In the genomic region with DNA sequence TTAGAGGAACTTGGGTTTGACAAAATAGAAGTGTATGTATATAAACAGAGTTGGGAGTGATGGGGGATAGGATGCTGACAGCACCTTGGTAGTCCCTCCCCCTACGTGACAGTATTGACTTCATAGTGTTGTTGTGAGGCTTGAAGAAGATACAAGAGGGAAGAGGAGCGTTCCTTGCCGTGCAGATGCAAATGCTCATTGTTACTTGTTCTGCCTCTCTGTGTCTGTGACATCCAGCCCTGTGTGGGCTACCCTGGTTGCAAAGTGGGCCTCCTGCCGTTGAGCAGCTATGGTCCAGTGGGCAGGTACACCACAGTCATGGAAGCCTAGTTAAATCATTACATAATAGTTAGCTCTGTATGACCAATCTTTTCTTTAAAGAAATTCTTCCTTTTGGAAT, we compare ENCODE assay signal across 11 cellular contexts. TPM values are rescaled to one million over a fixed set of nuclear protein-coding genes. Genes with fewer than 3 reads are reported as not detected.
A peak's percentile ranks its signal among the peaks of the same experiment; 100 is the strongest.
DNase-seq lines count a peak whose midpoint lies in the region; ATAC-seq and TF ChIP-seq lines count a peak whose summit lies in the region.
"Had no signal": no experiment of that assay in that cellular context is flagged by ENCODE, and none has a peak within 500 bp of the region (broad histone marks: within the 10 kb centered on the region; RNA-seq: fewer than 3 reads in every experiment).

No MANE protein-coding gene starts in this region.

- peaks cover 38 to 75% (median 62%) of the 10 kb centered on the region in 5 donors for H3K4me1 ChIP-seq in subcutaneous abdominal adipose tissue (ENCODE audit: control insufficient read depth in 5 of 5, insufficient read depth in 5 of 5, low read length in 5 of 5)

- H3K27ac ChIP-seq in subcutaneous abdominal adipose tissue (ENCODE audit: low read depth, low read length), result peak overlapping the region; percentile 85

- ATAC-seq in activated T-cell treated with anti-CD3 and anti-CD28 coated beads, Interleukin-2, amount 50 U/mL, for 4 hours, result no peak
- ATAC-seq in HG03460 (IDR thresholded peaks at IDR 0.05; ENCODE audit: unreplicated experiment), result peak; percentile 47

- H3K9me3 ChIP-seq in subcutaneous abdominal adipose tissue (ENCODE audit: control insufficient read depth in 5 of 5, low read length in 5 of 5), result peaks cover 0 to 4% (median 0%) of the 10 kb centered on the region in 5 donors

- DNase-seq in activated T-cell treated with anti-CD3 and anti-CD28 coated beads, Interleukin-2, amount 50 U/mL, for 4 hours, result no peak
- no peak for DNase-seq in activated T-cell treated with anti-CD3 and anti-CD28 coated beads, Interleukin-2, amount 50 U/mL, for 48 hours
- DNase-seq in epithelial cell of proximal tubule (ENCODE audit: low read depth) (no peak), NCI-H1417 treated with DMSO at 0.1 percent for 48 hours (lab: John Stamatoyannopoulos, UW) (no peak), NCI-H510A treated with DMSO at 0.1 percent for 48 hours (lab: John Stamatoyannopoulos, UW) (no peak), EL (no peak)
- DNase-seq: activated CD4-positive, alpha-beta T cell treated with anti-CD3 and anti-CD28 coated beads, Interleukin-2, amount 50 U/mL, for 4 hours; NCI-H1694 treated with DMSO at 0.1 percent for 48 hours had no signal

- H3K27me3 Mint-ChIP-seq in activated T-cell treated with anti-CD3 and anti-CD28 coated beads, Interleukin-2, amount 50 U/mL, for 4 hours (ENCODE audit: low read depth), result no peaks in the 10 kb centered on the region
- H3K27me3 Mint-ChIP-seq: type B pancreatic cell had no signal

- no peaks in the 10 kb centered on the region for H3K9me3 Mint-ChIP-seq in activated T-cell treated with anti-CD3 and anti-CD28 coated beads, Interleukin-2, amount 50 U/mL, for 4 hours
- H3K9me3 Mint-ChIP-seq: type B pancreatic cell had no signal

- peak overlapping the region; percentile 5 for H3K4me3 Mint-ChIP-seq in activated T-cell treated with anti-CD3 and anti-CD28 coated beads, Interleukin-2, amount 50 U/mL, for 4 hours
- H3K4me3 Mint-ChIP-seq: type B pancreatic cell had no signal

- peak overlapping the region in 2 of 5 donors; percentile 9 to 12 for H3K9ac ChIP-seq in subcutaneous abdominal adipose tissue (ENCODE audit: low read length in 5 of 5)

- H3K4me3 ChIP-seq in epithelial cell of proximal tubule (ENCODE audit: low read depth, low read length) (peak overlapping the region; percentile 14), subcutaneous abdominal adipose tissue (ENCODE audit: low read depth in 1 of 5, low read length in 5 of 5) (no peak overlapping the region)

- H3K4me1 Mint-ChIP-seq in activated T-cell treated with anti-CD3 and anti-CD28 coated beads, Interleukin-2, amount 50 U/mL, for 4 hours (ENCODE audit: low read depth), result peaks cover 69% of the 10 kb centered on the region

- no peak for TF ChIP-seq CTCF in epithelial cell of proximal tubule (conservative IDR thresholded peaks at IDR 0.05; ENCODE audit: low read depth, low read length)

- peaks cover 5% of the 10 kb centered on the region for H3K36me3 Mint-ChIP-seq in activated T-cell treated with anti-CD3 and anti-CD28 coated beads, Interleukin-2, amount 50 U/mL, for 4 hours (ENCODE audit: insufficient read depth)

- peaks cover 0 to 3% (median 0%) of the 10 kb centered on the region in 5 donors for H3K36me3 ChIP-seq in subcutaneous abdominal adipose tissue (ENCODE audit: control insufficient read depth in 5 of 5, insufficient read depth in 5 of 5, low read length in 5 of 5)

- no peaks in the 10 kb centered on the region for H3K27me3 ChIP-seq in subcutaneous abdominal adipose tissue (ENCODE audit: control insufficient read depth in 5 of 5, insufficient read depth in 4 of 5, low read length in 5 of 5)

RNA-seq across cellular contexts. Expression of gene SMAD3, which starts 45.0 kb away (rescaled TPM):
- total RNA-seq in activated T-cell treated with anti-CD3 and anti-CD28 coated beads, Interleukin-2, amount 50 U/mL, for 4 hours, result 10 to 100 TPM; 23.2 to 25.7 (median 24.4) TPM
- total RNA-seq in epithelial cell of proximal tubule, result 58.2 and 97.4 TPM in 2 replicates
